8 cellular contexts compared by ENCODE assay signal in genomic region chr3:43621406-43621973, GRCh38. TPM values are rescaled to one million over a fixed set of nuclear protein-coding genes. Genes with fewer than 3 reads are reported as not detected.
DNase-seq lines count a peak whose midpoint lies in the region; ATAC-seq, FAIRE-seq and TF ChIP-seq lines count a peak whose summit lies in the region.

No MANE protein-coding gene starts in this region.

- no peak for TF ChIP-seq EP300 in GM12878 (IDR thresholded peaks at IDR 0.05; ENCODE audit: borderline replicate concordance in 1 of 2, control insufficient read depth in 1 of 2, low read depth in 2 of 2, low read length in 2 of 2)

- RAD21 ChIA-PET in GM12878 (lab: Charles Lee; ENCODE audit: unreplicated experiment) = no interaction called here

- peak overlapping the region; percentile 84 for H2AFZ ChIP-seq in GM12878 (ENCODE audit: control insufficient read depth, low read depth, low read length)

- DNase-seq in Daoy (ENCODE audit: low read depth) (peak; percentile 21), HPDE6-E6E7 (ENCODE audit: extremely low spot score) (peak; percentile 17), GM12878 (ENCODE audit: low read depth, low spot score) (no peak), islet precursor cell (peak; percentile 70), NCI-H2029 (lab: John Stamatoyannopoulos, UW) (no peak)
- peak; percentile 3 for DNase-seq in stimulated activated naive B cell treated with anti-CD40 and anti-IgM and Interleukin-4, amounts not matched to agents 10 μg/mL and 1 μg/mL and 100 μg/mL, for 72 hours

- peak overlapping the region; percentile 87 for H3K27ac Mint-ChIP-seq in stimulated activated naive B cell treated with anti-CD40 and anti-IgM and Interleukin-4, amounts not matched to agents 10 μg/mL and 1 μg/mL and 100 μg/mL, for 72 hours

- H3K9me3 ChIP-seq in GM12878 (replicated peaks; ENCODE audit: control insufficient read depth, insufficient read depth, low read length) = no peaks in the 10 kb centered on the region

- TF ChIP-seq RAD21 in GM12878 (IDR thresholded peaks at IDR 0.05; ENCODE audit: insufficient read depth, low read depth, low read length) = no peak

- CTCF ChIA-PET in GM12878 (lab: Yijun Ruan, JAX) = no interaction called here

- WGBS in GM12878 (ENCODE audit: insufficient coverage, insufficient replicate concordance, low lambda C conversion rate, missing lambda C conversion rate) = 10% methylated on average over 40 of the region's 44 CpGs

- POLR2A ChIA-PET in GM12878 (lab: Charles Lee) = interaction anchor here (0.5 to 2.1 kb wide), 2 partner anchors 68 to 421 kb away, joined by 3 to 20 read pairs; partner anchors contain the start of gene ABHD5

- H3K36me3 ChIP-seq in GM12878 (ENCODE audit: control insufficient read depth in 2 of 2, insufficient read depth in 2 of 2, low read length in 1 of 2) = no peaks in the 10 kb centered on the region

- no peaks in the 10 kb centered on the region for H3K36me3 Mint-ChIP-seq in stimulated activated naive B cell treated with anti-CD40 and anti-IgM and Interleukin-4, amounts not matched to agents 10 μg/mL and 1 μg/mL and 100 μg/mL, for 72 hours

- no peaks in the 10 kb centered on the region for H3K9me3 Mint-ChIP-seq in stimulated activated naive B cell treated with anti-CD40 and anti-IgM and Interleukin-4, amounts not matched to agents 10 μg/mL and 1 μg/mL and 100 μg/mL, for 72 hours

- H3K4me2 ChIP-seq in GM12878 (ENCODE audit: control insufficient read depth, insufficient read depth) = peak overlapping the region; percentile 91

- in situ Hi-C loops in GM12878 (cut with MboI) = no loop called here

- H3K79me2 ChIP-seq in GM12878 (ENCODE audit: control insufficient read depth, insufficient read depth, low read length) = no peaks in the 10 kb centered on the region

- no peaks in the 10 kb centered on the region for H3K4me1 ChIP-seq in GM12878 (ENCODE audit: control insufficient read depth, insufficient read depth, low read length)

- peaks cover 10 to 22% of the 10 kb centered on the region in 2 donors for H3K4me1 Mint-ChIP-seq in stimulated activated naive B cell treated with anti-CD40 and anti-IgM and Interleukin-4, amounts not matched to agents 10 μg/mL and 1 μg/mL and 100 μg/mL, for 72 hours

- H3K4me3 Mint-ChIP-seq in stimulated activated naive B cell treated with anti-CD40 and anti-IgM and Interleukin-4, amounts not matched to agents 10 μg/mL and 1 μg/mL and 100 μg/mL, for 72 hours = peak overlapping the region; percentile 95 to 96

- H3K4me3 ChIP-seq in GM12878 = peak overlapping the region; percentile 64

- H3K27me3 Mint-ChIP-seq in stimulated activated naive B cell treated with anti-CD40 and anti-IgM and Interleukin-4, amounts not matched to agents 10 μg/mL and 1 μg/mL and 100 μg/mL, for 72 hours = no peaks in the 10 kb centered on the region

- ATAC-seq in GM12878 (no peak; the same call in 1 of the 3 replicates), GM21717 (IDR thresholded peaks at IDR 0.05; ENCODE audit: unreplicated experiment) (no peak), HG03565 (IDR thresholded peaks at IDR 0.05; ENCODE audit: unreplicated experiment) (no peak)
- peak in 1 of 2 donors; percentile 0 for ATAC-seq in stimulated activated naive B cell treated with anti-CD40 and anti-IgM and Interleukin-4, amounts not matched to agents 10 μg/mL and 1 μg/mL and 100 μg/mL, for 72 hours (replicated peaks)

- H3K27ac ChIP-seq in GM12878 (ENCODE audit: control insufficient read depth, insufficient read depth) = no peak overlapping the region

- no peak for TF ChIP-seq POLR2A in GM12878 (IDR thresholded peaks at IDR 0.05; ENCODE audit: low read depth, low read length)

- SMC1A ChIA-PET in GM12878 (lab: Charles Lee; ENCODE audit: uncharacterized antibody, unreplicated experiment) = no interaction called here

- intact Hi-C loops in GM12878 (cut with micrococcal nuclease; ENCODE audit: unreplicated experiment) = no loop called here

- no TSS peak for BruUV-seq in GM12878 (replicated peaks; lab: Mats Ljungman, UMichigan)

- TF ChIP-seq CTCF in GM12878 (IDR thresholded peaks at IDR 0.05 in 2 of 3, conservative IDR thresholded peaks at IDR 0.05 in 1 of 3; ENCODE audit: control insufficient read depth in 2 of 3, extremely low read depth in 1 of 3, insufficient read depth in 1 of 3, low read depth in 3 of 3, low read length in 3 of 3) = no peak

- peak overlapping the region; percentile 58; the same call in 1 of the 2 replicates for H3K9ac ChIP-seq in GM12878 (ENCODE audit: control insufficient read depth, insufficient read depth, low read length)

- no peaks in the 10 kb centered on the region for H3K27me3 ChIP-seq in GM12878 (replicated peaks in 1 of 2; ENCODE audit: control insufficient read depth in 2 of 2, insufficient read depth in 2 of 2, low read length in 1 of 2)

- no peak for FAIRE-seq in GM12878 (lab: Jason Lieb, UNC)

- no peaks in the 10 kb centered on the region for H4K20me1 ChIP-seq in GM12878 (ENCODE audit: control insufficient read depth, insufficient read depth)

TF ChIP-seq in GM12878, 131 proteins besides CTCF, POLR2A, EP300 and RAD21 (continues in another document):
- TF ChIP-seq NBN (IDR thresholded peaks at IDR 0.05) (0 out of 2 replicates have a peak, but pooled peaks have one; percentile 18), GATAD2B (conservative IDR thresholded peaks at IDR 0.05; ENCODE audit: low read depth) (0 out of 2 replicates have a peak, but pooled peaks have one; percentile 45), BACH1 (IDR thresholded peaks at IDR 0.05; ENCODE audit: borderline replicate concordance) (0 out of 2 replicates have a peak, but pooled peaks have one; percentile 56), IKZF1 (conservative IDR thresholded peaks at IDR 0.05) (peak; percentile 82), NR2C1 (IDR thresholded peaks at IDR 0.05) (no peak), LARP7 (IDR thresholded peaks at IDR 0.05) (peak; percentile 69), HDAC2 (IDR thresholded peaks at IDR 0.05) (no peak), BCL11A (IDR thresholded peaks at IDR 0.05; ENCODE audit: low read depth, low read length) (no peak)
- TF ChIP-seq, protein P1, sequence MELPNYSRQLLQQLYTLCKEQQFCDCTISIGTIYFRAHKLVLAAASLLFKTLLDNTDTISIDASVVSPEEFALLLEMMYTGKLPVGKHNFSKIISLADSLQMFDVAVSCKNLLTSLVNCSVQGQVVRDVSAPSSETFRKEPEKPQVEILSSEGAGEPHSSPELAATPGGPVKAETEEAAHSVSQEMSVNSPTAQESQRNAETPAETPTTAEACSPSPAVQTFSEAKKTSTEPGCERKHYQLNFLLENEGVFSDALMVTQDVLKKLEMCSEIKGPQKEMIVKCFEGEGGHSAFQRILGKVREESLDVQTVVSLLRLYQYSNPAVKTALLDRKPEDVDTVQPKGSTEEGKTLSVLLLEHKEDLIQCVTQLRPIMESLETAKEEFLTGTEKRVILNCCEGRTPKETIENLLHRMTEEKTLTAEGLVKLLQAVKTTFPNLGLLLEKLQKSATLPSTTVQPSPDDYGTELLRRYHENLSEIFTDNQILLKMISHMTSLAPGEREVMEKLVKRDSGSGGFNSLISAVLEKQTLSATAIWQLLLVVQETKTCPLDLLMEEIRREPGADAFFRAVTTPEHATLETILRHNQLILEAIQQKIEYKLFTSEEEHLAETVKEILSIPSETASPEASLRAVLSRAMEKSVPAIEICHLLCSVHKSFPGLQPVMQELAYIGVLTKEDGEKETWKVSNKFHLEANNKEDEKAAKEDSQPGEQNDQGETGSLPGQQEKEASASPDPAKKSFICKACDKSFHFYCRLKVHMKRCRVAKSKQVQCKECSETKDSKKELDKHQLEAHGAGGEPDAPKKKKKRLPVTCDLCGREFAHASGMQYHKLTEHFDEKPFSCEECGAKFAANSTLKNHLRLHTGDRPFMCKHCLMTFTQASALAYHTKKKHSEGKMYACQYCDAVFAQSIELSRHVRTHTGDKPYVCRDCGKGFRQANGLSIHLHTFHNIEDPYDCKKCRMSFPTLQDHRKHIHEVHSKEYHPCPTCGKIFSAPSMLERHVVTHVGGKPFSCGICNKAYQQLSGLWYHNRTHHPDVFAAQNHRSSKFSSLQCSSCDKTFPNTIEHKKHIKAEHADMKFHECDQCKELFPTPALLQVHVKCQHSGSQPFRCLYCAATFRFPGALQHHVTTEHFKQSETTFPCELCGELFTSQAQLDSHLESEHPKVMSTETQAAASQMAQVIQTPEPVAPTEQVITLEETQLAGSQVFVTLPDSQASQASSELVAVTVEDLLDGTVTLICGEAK (IDR thresholded peaks at IDR 0.05; ENCODE audit: borderline replicate concordance) = no peak

RNA-seq across cellular contexts. Expression of gene ANO10, which starts 0.3 kb away (rescaled TPM):
- 14.6 and 17.4 TPM in 2 replicates for total RNA-seq in Daoy (2014; rRNA removed; shearing (Covaris generic))
- total RNA-seq in GM12878 (2013; cell fraction: nucleolus; rRNA removed) = 9.8 and 12.7 TPM in 2 replicates
- 1.1 and 2.8 TPM in 2 replicates for total RNA-seq in GM12878 (2014; rRNA removed)
- 1.3 and 1.5 TPM in 2 replicates for total RNA-seq in GM12878 (2014; rRNA removed; fragmentation: Illumina TruSeq; extraction: Trizol)
- total RNA-seq in GM12878 (2021) = 1.6 and 2.8 TPM in 2 replicates
- polyA plus RNA-seq in GM12878 (2011; ENCODE audit: low read depth) = 0.77 TPM
- 21.9 and 37.1 TPM in 2 replicates for polyA plus RNA-seq in GM12878 (2011; rRNA removed)
- 15.0 and 15.2 TPM in 2 replicates for polyA plus RNA-seq in GM12878 (2011; cell fraction: cytosol; rRNA removed)
- 13.8 and 17.2 TPM in 2 replicates for polyA plus RNA-seq in GM12878 (2011; cell fraction: nucleus; rRNA removed)
- polyA plus RNA-seq in GM12878 (2012) = 0.72 and 1.3 TPM in 2 replicates
- polyA plus RNA-seq in GM12878 (2014; fragmentation: Illumina TruSeq; extraction: Trizol) = 2.0 and 4.5 TPM in 2 replicates
- polyA plus RNA-seq in GM12878 (2014; fragmentation: Nextera tagmentation; extraction: Ambion mirVana) = under 1 TPM; 0.29 to 0.37 TPM
- 0.90 and 1.0 TPM in 2 replicates for polyA plus RNA-seq in GM12878 (2014; rRNA removed)
- 1 to 10 TPM; 2.0 to 2.9 TPM for polyA plus RNA-seq in GM12878 (2016; fragmentation: Nextera tagmentation; extraction: Ambion mirVana)
- 41.0 and 42.5 TPM in 2 replicates for polyA minus RNA-seq in GM12878 (2011; rRNA and poly(A)+ RNA removed)
- polyA minus RNA-seq in GM12878 (2011; cell fraction: cytosol; rRNA and poly(A)+ RNA removed) = 8.3 and 10.8 TPM in 2 replicates
- 28.5 and 43.5 TPM in 2 replicates for polyA minus RNA-seq in GM12878 (2011; cell fraction: nucleus; rRNA and poly(A)+ RNA removed)

Comparison
In these comparisons a context has a peak if more than half of its experiments do, and no peak if none do; other contexts are left out.
1. DNase-seq: peak in Daoy (single experiment), HPDE6-E6E7 (single experiment), islet precursor cell (single experiment) and stimulated activated naive B cell treated with anti-CD40 and anti-IgM and Interleukin-4, amounts not matched to agents 10 μg/mL and 1 μg/mL and 100 μg/mL, for 72 hours (single experiment); none in GM12878 (single experiment) and NCI-H2029 (single experiment).